In genomic region chr3:43733459-43734384, GRCh38 we compare ENCODE assay signal across 12 cellular contexts. TPM values are rescaled to one million over a fixed set of nuclear protein-coding genes. Genes with fewer than 3 reads are reported as not detected.
DNase-seq lines count a peak whose midpoint lies in the region; ATAC-seq and TF ChIP-seq lines count a peak whose summit lies in the region.
"Had no signal": no experiment of that assay in that cellular context is flagged by ENCODE, and none has a peak within 500 bp of the region (broad histone marks: within the 10 kb centered on the region; RNA-seq: fewer than 3 reads in every experiment).

No MANE protein-coding gene starts in this region.

- no peak overlapping the region for H3K4me2 ChIP-seq in mammary epithelial cell (ENCODE audit: insufficient read depth, low read depth, low read length)

- H3K36me3 Mint-ChIP-seq in MCF 10A (ENCODE audit: insufficient read depth, unreplicated experiment), result peaks cover 27% of the 10 kb centered on the region
- H3K36me3 Mint-ChIP-seq in endodermal cell (ENCODE audit: low read depth), result peaks cover 15% of the 10 kb centered on the region
- no peaks in the 10 kb centered on the region for H3K36me3 Mint-ChIP-seq in glutamatergic neuron (ENCODE audit: unreplicated experiment)

- H3K4me1 ChIP-seq in mammary epithelial cell (ENCODE audit: insufficient read depth, low read length), result peaks cover 7% of the 10 kb centered on the region
- peaks cover 5% of the 10 kb centered on the region for H3K4me1 ChIP-seq in endodermal cell (ENCODE audit: control insufficient read depth, insufficient read depth, low read length)
- peaks cover under 1 to 9% of the 10 kb centered on the region in 2 donors for H3K4me1 ChIP-seq in aorta (ENCODE audit: control insufficient read depth in 1 of 2, insufficient read depth in 2 of 2, low read length in 2 of 2)

- no peaks in the 10 kb centered on the region for H3K36me3 ChIP-seq in mammary epithelial cell (ENCODE audit: insufficient read depth, low read length)
- no peaks in the 10 kb centered on the region for H3K36me3 ChIP-seq in endodermal cell (ENCODE audit: control insufficient read depth, insufficient read depth, low read length)
- peaks cover 1 to 2% of the 10 kb centered on the region in 2 donors for H3K36me3 ChIP-seq in aorta (ENCODE audit: control insufficient read depth in 1 of 2, insufficient read depth in 2 of 2, low read length in 1 of 2)
- H3K36me3 ChIP-seq: gastrocnemius medialis had no signal

- WGBS in mammary epithelial cell (ENCODE audit: low coverage, missing lambda C conversion rate), result 14% methylated on average over 4 of the region's 6 CpGs
- 83 to 91% methylated on average over 4 to 6 of the region's 6 CpGs for WGBS in endodermal cell (ENCODE audit: insufficient coverage in 1 of 2, insufficient read length in 1 of 2), 2 experiments
- 9 to 12% methylated on average over 6 of the region's 6 CpGs for WGBS in aorta, 2 donors

- H3K4me1 Mint-ChIP-seq in MCF 10A (ENCODE audit: insufficient read depth, unreplicated experiment) (peaks cover 14% of the 10 kb centered on the region), endodermal cell (peaks cover 29% of the 10 kb centered on the region), glutamatergic neuron (ENCODE audit: low read depth, unreplicated experiment) (no peaks in the 10 kb centered on the region)
- H3K4me1 Mint-ChIP-seq: brain had no signal

- H3K4me3 Mint-ChIP-seq in MCF 10A (ENCODE audit: unreplicated experiment) (no peak overlapping the region), endodermal cell (no peak overlapping the region), glutamatergic neuron (ENCODE audit: unreplicated experiment) (no peak overlapping the region)
- H3K4me3 Mint-ChIP-seq: activated T-cell treated with anti-CD3 and anti-CD28 coated beads, Interleukin-2, amount 50 U/mL, for 24 hours; brain had no signal

- H3K9ac ChIP-seq in mammary epithelial cell (ENCODE audit: insufficient read depth, low read length), result no peak overlapping the region
- H3K9ac ChIP-seq in endodermal cell (ENCODE audit: extremely low read depth, low read length, poor library complexity, severe bottlenecking), result no peak overlapping the region

- intact Hi-C loops in MCF 10A (cut with micrococcal nuclease), result no loop called here
- intact Hi-C loops in mammary epithelial cell (cut with micrococcal nuclease), result no loop called here
- intact Hi-C loops in aorta (cut with DNase I), result loop anchor here in 1 of 2 donors (5.0 kb wide), 2 partner anchors 39 to 41 kb away; partner anchors contain the start of gene ABHD5

- H3K9me3 ChIP-seq in mammary epithelial cell (replicated peaks; ENCODE audit: insufficient read depth, low read length), result no peaks in the 10 kb centered on the region
- H3K9me3 ChIP-seq in endodermal cell (ENCODE audit: control insufficient read depth, low read length), result no peaks in the 10 kb centered on the region
- no peaks in the 10 kb centered on the region for H3K9me3 ChIP-seq in aorta (ENCODE audit: control insufficient read depth, low read length)
- H3K9me3 ChIP-seq: gastrocnemius medialis had no signal

- H2AFZ ChIP-seq in mammary epithelial cell (ENCODE audit: low read depth, low read length), result no peak overlapping the region

- H3K79me2 ChIP-seq in mammary epithelial cell (ENCODE audit: insufficient read depth, low read length), result no peaks in the 10 kb centered on the region

- POLR2A ChIA-PET in MCF 10A (lab: Yijun Ruan, JAX), result no interaction called here

- no peaks in the 10 kb centered on the region for H4K20me1 ChIP-seq in mammary epithelial cell (ENCODE audit: insufficient read depth, low read length)

- TF ChIP-seq CTCF in MCF 10A (IDR thresholded peaks at IDR 0.05; ENCODE audit: unreplicated experiment) (no peak), mammary epithelial cell (conservative IDR thresholded peaks at IDR 0.05 in 1 of 2, IDR thresholded peaks at IDR 0.05 in 1 of 2; ENCODE audit: extremely low read depth in 1 of 2, insufficient read depth in 1 of 2, low read depth in 1 of 2, low read length in 2 of 2) (no peak), endodermal cell (conservative IDR thresholded peaks at IDR 0.05) (peak; percentile 42), glutamatergic neuron (IDR thresholded peaks at IDR 0.05; ENCODE audit: partially characterized antibody, unreplicated experiment) (no peak)

- H3K27me3 Mint-ChIP-seq in MCF 10A (ENCODE audit: insufficient read depth, unreplicated experiment) (no peaks in the 10 kb centered on the region), endodermal cell (ENCODE audit: insufficient read depth) (no peaks in the 10 kb centered on the region), glutamatergic neuron (ENCODE audit: unreplicated experiment) (no peaks in the 10 kb centered on the region)
- H3K27me3 Mint-ChIP-seq: activated T-cell treated with anti-CD3 and anti-CD28 coated beads, Interleukin-2, amount 50 U/mL, for 24 hours; brain had no signal

- dilution Hi-C loops in mammary epithelial cell (cut with HindIII; ENCODE audit: low sequenced_read_pairs), result no loop called here

- H3K4me3 ChIP-seq in mammary epithelial cell (replicated peaks in 1 of 3; ENCODE audit: insufficient read depth in 1 of 3, low read depth in 2 of 3, low read length in 3 of 3) (no peak overlapping the region), endodermal cell (ENCODE audit: low read length) (no peak overlapping the region), aorta (ENCODE audit: low read length in 2 of 2) (no peak overlapping the region)
- H3K4me3 ChIP-seq: gastrocnemius medialis had no signal

- BruUV-seq in MCF 10A (replicated peaks; lab: Mats Ljungman, UMichigan) (no TSS peak), mammary epithelial cell (replicated peaks; lab: Mats Ljungman, UMichigan) (no TSS peak)

- H3K27me3 ChIP-seq in mammary epithelial cell (ENCODE audit: insufficient read depth, low read length), result no peaks in the 10 kb centered on the region
- no peaks in the 10 kb centered on the region for H3K27me3 ChIP-seq in endodermal cell (ENCODE audit: control insufficient read depth, insufficient read depth, low read length, poor library complexity, severe bottlenecking)
- H3K27me3 ChIP-seq in aorta (ENCODE audit: control insufficient read depth in 1 of 2, insufficient read depth in 2 of 2, low read length in 1 of 2), result no peaks in the 10 kb centered on the region
- H3K27me3 ChIP-seq: gastrocnemius medialis had no signal

- H3K27ac Mint-ChIP-seq in MCF 10A (ENCODE audit: low read depth, unreplicated experiment) (peak overlapping the region; percentile 12), endodermal cell (no peak overlapping the region), glutamatergic neuron (ENCODE audit: unreplicated experiment) (no peak overlapping the region)
- H3K27ac Mint-ChIP-seq: activated T-cell treated with anti-CD3 and anti-CD28 coated beads, Interleukin-2, amount 50 U/mL, for 24 hours; brain had no signal

- in situ Hi-C loops in mammary epithelial cell (cut with MboI; ENCODE audit: low sequenced_read_pairs in 2 of 2), result no loop called here

- CTCF ChIA-PET in MCF 10A (lab: Yijun Ruan, JAX) (interaction anchor here (0.5 to 1.4 kb wide), 4 partner anchors 40 to 464 kb away, joined by 3 read pairs; no protein-coding TSS in a partner anchor), mammary epithelial cell (lab: Charles Lee; ENCODE audit: low non-redundant PET) (no interaction called here)

- H3K27ac ChIP-seq in mammary epithelial cell (ENCODE audit: insufficient read depth, low read depth, low read length) (no peak overlapping the region), endodermal cell (ENCODE audit: low read depth, low read length) (no peak overlapping the region), aorta (ENCODE audit: low read depth in 1 of 2, low read length in 2 of 2) (peak overlapping the region; percentile 72 to 91)
- H3K27ac ChIP-seq: gastrocnemius medialis had no signal

- no peak for DNase-seq in MCF 10A (ENCODE audit: unreplicated experiment)
- DNase-seq in mammary epithelial cell, result no peak
- DNase-seq in endodermal cell, result peak; percentile 70
- peak; percentile 92 for DNase-seq in kidney tubule cell (ENCODE audit: low spot score)
- peak; percentile 88 for DNase-seq in aorta
- DNase-seq in stimulated activated CD4-positive, alpha-beta T cell treated with anti-CD3 and anti-CD28 coated beads, Interleukin-1b, Interleukin-23, amount 100 ng/mL, for 48 hours, result no peak
- no peak for DNase-seq in OCI-M1 (lab: John Stamatoyannopoulos, UW)
- DNase-seq in glutamatergic neuron, result no peak
- DNase-seq: 8988T; activated T-cell treated with anti-CD3 and anti-CD28 coated beads, Interleukin-2, amount 50 U/mL, for 24 hours; gastrocnemius medialis had no signal

- peak; percentile 84 for ATAC-seq in aorta (ENCODE audit: low FRiP score)
- ATAC-seq: gastrocnemius medialis had no signal

- H3K9me3 Mint-ChIP-seq in MCF 10A (ENCODE audit: unreplicated experiment) (no peaks in the 10 kb centered on the region), endodermal cell (no peaks in the 10 kb centered on the region), glutamatergic neuron (ENCODE audit: unreplicated experiment) (peaks cover 1% of the 10 kb centered on the region)
- H3K9me3 Mint-ChIP-seq: activated T-cell treated with anti-CD3 and anti-CD28 coated beads, Interleukin-2, amount 50 U/mL, for 24 hours; brain had no signal

RNA-seq across cellular contexts. Expression of gene ABHD5, which starts 43.0 kb away (rescaled TPM):
- total RNA-seq in MCF 10A (2022), result 30.3 and 32.6 TPM in 2 replicates
- 10 to 100 TPM; 37.9 to 59.8 TPM for total RNA-seq in mammary epithelial cell
- 32.4 TPM for polyA plus RNA-seq in mammary epithelial cell
- 39.3 TPM for polyA minus RNA-seq in mammary epithelial cell
- total RNA-seq in endodermal cell, result 10 to 100 TPM; 20.5 to 24.1 TPM
- polyA plus RNA-seq in endodermal cell (2013, experiment 1 of 2), result 14.1 TPM
- polyA plus RNA-seq in endodermal cell (2013, experiment 2 of 2), result 12.9 TPM
- 10 to 100 TPM; 16.2 to 28.8 TPM for total RNA-seq in aorta
- 10 to 100 TPM in 1 of 2 donors, 1 to 10 TPM in 1; 8.6 to 14.5 TPM for polyA plus RNA-seq in aorta
- 8.1 TPM for total RNA-seq in glutamatergic neuron (ENCODE audit: unreplicated experiment)

Comparison
In these comparisons a context has a peak if more than half of its experiments do, and no peak if none do; other contexts are left out.
1. DNase-seq: peak in endodermal cell (single experiment), kidney tubule cell (single experiment) and aorta (2 of 2); none in MCF 10A (single experiment), mammary epithelial cell (single experiment), stimulated activated CD4-positive, alpha-beta T cell treated with anti-CD3 and anti-CD28 coated beads, Interleukin-1b, Interleukin-23, amount 100 ng/mL, for 48 hours (single experiment), OCI-M1 (single experiment) and glutamatergic neuron (single experiment).
2. H3K27ac ChIP-seq: peak in aorta (2 of 2); none in mammary epithelial cell (single experiment) and endodermal cell (single experiment).